8 cellular contexts compared by ENCODE assay signal in the genomic region with DNA sequence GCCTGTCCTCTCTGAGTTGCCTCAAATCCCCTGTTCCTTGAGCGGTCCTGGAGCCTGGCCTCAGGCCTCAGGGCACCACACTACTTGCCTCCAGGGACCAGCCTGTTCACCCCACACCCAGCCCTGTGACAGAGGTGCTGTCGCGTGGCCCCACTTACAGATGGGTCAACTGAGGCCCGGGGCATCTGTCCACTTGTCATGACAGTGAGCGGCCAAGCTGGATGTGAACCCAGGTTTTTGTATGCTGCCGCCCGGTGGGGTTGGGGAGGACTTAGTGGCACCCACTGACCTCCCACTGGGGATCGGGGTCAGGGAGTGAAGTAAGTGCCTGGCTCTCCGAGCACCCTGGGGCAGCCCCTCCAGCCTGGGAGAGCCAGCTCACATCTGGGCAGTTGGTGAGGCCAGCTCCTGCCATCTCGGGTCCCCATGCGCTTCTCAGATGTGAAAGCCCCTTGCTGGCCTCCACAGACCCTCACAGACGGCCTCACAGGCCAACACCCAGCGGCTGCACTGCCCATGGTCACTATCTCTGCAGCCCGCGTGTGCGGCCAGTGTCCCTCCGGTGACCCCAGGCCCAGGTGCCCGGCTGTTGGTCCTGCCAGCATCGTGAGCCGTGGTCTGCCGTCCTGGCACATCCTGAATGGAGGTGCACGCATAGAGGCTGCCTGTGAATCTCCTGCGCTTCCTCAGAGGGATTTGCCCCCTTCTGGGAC. TPM values are rescaled to one million over a fixed set of nuclear protein-coding genes. Genes with fewer than 3 reads are reported as not detected.
DNase-seq lines count a peak whose midpoint lies in the region; ATAC-seq and TF ChIP-seq lines count a peak whose summit lies in the region.

No MANE protein-coding gene starts in this region.

- peak overlapping the region in 1 of 2 donors; percentile 46 for H3K27ac Mint-ChIP-seq in T-cell
- H3K27ac Mint-ChIP-seq in activated T-helper 1 cell treated with anti-CD3 and anti-CD28 coated beads, Interleukin-12 subunit alpha, Interleukin-12 subunit beta, Interleukin-2, Interleukin-4 antibody, amounts not matched to agents 30 ng/mL and 10 ng/mL and 1 ng/mL, durations not matched to agents 14 hours and 24 hours and 36 hours = no peak overlapping the region

- 91 to 92% methylated on average over 20 to 23 of the region's 23 CpGs for WGBS in mesodermal cell (ENCODE audit: insufficient coverage in 2 of 2), 2 experiments
- 42 to 62% methylated on average over 15 to 20 of the region's 23 CpGs for WGBS in testis, 2 donors

- H3K36me3 Mint-ChIP-seq in T-cell = no peaks in the 10 kb centered on the region
- H3K36me3 Mint-ChIP-seq in activated T-helper 1 cell treated with anti-CD3 and anti-CD28 coated beads, Interleukin-12 subunit alpha, Interleukin-12 subunit beta, Interleukin-2, Interleukin-4 antibody, amounts not matched to agents 30 ng/mL and 10 ng/mL and 1 ng/mL, durations not matched to agents 14 hours and 24 hours and 36 hours (ENCODE audit: low read depth) = no peaks in the 10 kb centered on the region

- H3K27ac ChIP-seq in HUES48 (ENCODE audit: low read depth, low read length) (peak overlapping the region; percentile 73), coronary artery (peak overlapping the region; percentile 85 to 99), mesodermal cell (ENCODE audit: low read depth, low read length, severe bottlenecking) (peak overlapping the region; percentile 89), testis (peak overlapping the region; percentile 14 to 90)

- CTCF ChIA-PET in T-cell (lab: Charles Lee) = interaction anchor here in 1 of 2 donors (1.5 kb wide), 1 partner anchor 9 kb away, joined by 3 read pairs; the partner anchor contains the start of gene FAAP20

- no peak for TF ChIP-seq POLR2A in testis (IDR thresholded peaks at IDR 0.05)

- H3K4me1 ChIP-seq in HUES48 (ENCODE audit: control insufficient read depth, insufficient read depth, low read length) (peaks cover 9% of the 10 kb centered on the region; the same call in 1 of the 2 replicates), mesodermal cell (ENCODE audit: control insufficient read depth, insufficient read depth, low read length, poor library complexity, severe bottlenecking) (peaks cover 40% of the 10 kb centered on the region), testis (peaks cover 38% of the 10 kb centered on the region)

- H3K9me3 Mint-ChIP-seq in T-cell = no peaks in the 10 kb centered on the region
- no peaks in the 10 kb centered on the region for H3K9me3 Mint-ChIP-seq in activated T-helper 1 cell treated with anti-CD3 and anti-CD28 coated beads, Interleukin-12 subunit alpha, Interleukin-12 subunit beta, Interleukin-2, Interleukin-4 antibody, amounts not matched to agents 30 ng/mL and 10 ng/mL and 1 ng/mL, durations not matched to agents 14 hours and 24 hours and 36 hours

- no peak overlapping the region for H3K4me3 Mint-ChIP-seq in T-cell
- no peak overlapping the region for H3K4me3 Mint-ChIP-seq in activated T-helper 1 cell treated with anti-CD3 and anti-CD28 coated beads, Interleukin-12 subunit alpha, Interleukin-12 subunit beta, Interleukin-2, Interleukin-4 antibody, amounts not matched to agents 30 ng/mL and 10 ng/mL and 1 ng/mL, durations not matched to agents 14 hours and 24 hours and 36 hours

- DNase-seq in coronary artery (ENCODE audit: low spot score) = peak; percentile 80
- DNase-seq in testis = no peak
- DNase-seq in T-cell = no peak
- no peak for DNase-seq in activated T-helper 1 cell treated with anti-CD3 and anti-CD28 coated beads, Interleukin-12 subunit alpha, Interleukin-12 subunit beta, Interleukin-2, Interleukin-4 antibody, amounts not matched to agents 30 ng/mL and 10 ng/mL and 1 ng/mL, durations not matched to agents 14 hours and 24 hours and 36 hours (ENCODE audit: low spot score)
- DNase-seq in H4 (ENCODE audit: low spot score) = no peak

- no peak for TF ChIP-seq CTCF in coronary artery (IDR thresholded peaks at IDR 0.05)
- TF ChIP-seq CTCF in testis (IDR thresholded peaks at IDR 0.05) = no peak

- H3K4me3 ChIP-seq in HUES48 (ENCODE audit: low read depth, low read length) (peak overlapping the region; percentile 72), coronary artery (peak overlapping the region; percentile 81), mesodermal cell (ENCODE audit: extremely low read depth, insufficient read depth, low read length, poor library complexity, severe bottlenecking) (peak overlapping the region; percentile 44), testis (peak overlapping the region in 1 of 2 donors; percentile 44)

- H3K36me3 ChIP-seq in HUES48 (ENCODE audit: control insufficient read depth, insufficient read depth, low read length) (no peaks in the 10 kb centered on the region), mesodermal cell (ENCODE audit: control insufficient read depth, insufficient read depth, low read length) (no peaks in the 10 kb centered on the region), testis (ENCODE audit: low read depth, missing control alignments) (no peaks in the 10 kb centered on the region)

- no peak for ATAC-seq in GM19467 (IDR thresholded peaks at IDR 0.05; ENCODE audit: unreplicated experiment)
- ATAC-seq in T-cell (replicated peaks in 1 of 4) = no peak

- POLR2A ChIA-PET in T-cell (lab: Charles Lee) = no interaction called here

- H3K4me1 Mint-ChIP-seq in T-cell = peaks cover 14 to 30% (median 18%) of the 10 kb centered on the region in 3 donors
- peaks cover 14% of the 10 kb centered on the region for H3K4me1 Mint-ChIP-seq in activated T-helper 1 cell treated with anti-CD3 and anti-CD28 coated beads, Interleukin-12 subunit alpha, Interleukin-12 subunit beta, Interleukin-2, Interleukin-4 antibody, amounts not matched to agents 30 ng/mL and 10 ng/mL and 1 ng/mL, durations not matched to agents 14 hours and 24 hours and 36 hours (ENCODE audit: low read depth)

- peaks cover 7% of the 10 kb centered on the region; the same call in 1 of the 2 replicates for H3K27me3 ChIP-seq in HUES48 (ENCODE audit: control insufficient read depth, insufficient read depth, low read length)
- H3K27me3 ChIP-seq in testis = no peaks in the 10 kb centered on the region

- H3K9ac ChIP-seq in HUES48 (ENCODE audit: low read depth, low read length) = no peak overlapping the region

- H3K9me3 ChIP-seq in HUES48 (ENCODE audit: control insufficient read depth, insufficient read depth, low read length) = no peaks in the 10 kb centered on the region
- H3K9me3 ChIP-seq in mesodermal cell (ENCODE audit: control insufficient read depth, low read length) = no peaks in the 10 kb centered on the region
- H3K9me3 ChIP-seq in testis = no peaks in the 10 kb centered on the region

- intact Hi-C loops in testis (cut with DNase I; ENCODE audit: low total_unique reads) = loop anchor here (10.0 kb wide), 1 partner anchor 111 kb away; no protein-coding TSS in a partner anchor
- intact Hi-C loops in activated T-helper 1 cell treated with anti-CD3 and anti-CD28 coated beads, Interleukin-12 subunit alpha, Interleukin-12 subunit beta, Interleukin-2, Interleukin-4 antibody, amounts not matched to agents 30 ng/mL and 10 ng/mL and 1 ng/mL, durations not matched to agents 14 hours and 24 hours and 36 hours (cut with micrococcal nuclease) = loop anchor here (1.0 to 5.0 kb wide), 5 partner anchors 9 to 1568 kb away; partner anchors contain the start of genes PANK4, PRXL2B and SMIM1

- no peaks in the 10 kb centered on the region for H3K27me3 Mint-ChIP-seq in T-cell
- no peaks in the 10 kb centered on the region for H3K27me3 Mint-ChIP-seq in activated T-helper 1 cell treated with anti-CD3 and anti-CD28 coated beads, Interleukin-12 subunit alpha, Interleukin-12 subunit beta, Interleukin-2, Interleukin-4 antibody, amounts not matched to agents 30 ng/mL and 10 ng/mL and 1 ng/mL, durations not matched to agents 14 hours and 24 hours and 36 hours (ENCODE audit: insufficient read depth)

RNA-seq across cellular contexts. Expression of gene FAAP20, which starts 9.3 kb away (rescaled TPM):
- 106 TPM for polyA plus RNA-seq in mesodermal cell (2013, experiment 1 of 2)
- polyA plus RNA-seq in mesodermal cell (2013, experiment 2 of 2) = 81.5 TPM
- total RNA-seq in testis (10 to 100 TPM; 65.5 to 72.0 TPM), T-cell (10 to 100 TPM; 52.9 to 74.8 (median 68.2) TPM)
- 72.6 TPM for polyA plus RNA-seq in testis (ENCODE audit: insufficient read depth, low read depth, low replicate concordance)
- 50.3 and 50.5 TPM in 2 replicates for total RNA-seq in activated T-helper 1 cell treated with anti-CD3 and anti-CD28 coated beads, Interleukin-12 subunit alpha, Interleukin-12 subunit beta, Interleukin-2, Interleukin-4 antibody, amounts not matched to agents 30 ng/mL and 10 ng/mL and 1 ng/mL, durations not matched to agents 14 hours and 24 hours and 36 hours
- 24.5 and 28.5 TPM in 2 replicates for total RNA-seq in H4 (2014; rRNA removed; shearing (Covaris generic))

RNA-seq across cellular contexts. Expression of gene SKI, which starts 24.3 kb away (rescaled TPM):
- 38.8 TPM for polyA plus RNA-seq in mesodermal cell (2013, experiment 1 of 2)
- 30.8 TPM for polyA plus RNA-seq in mesodermal cell (2013, experiment 2 of 2)
- total RNA-seq in testis (10 to 100 TPM; 85.7 to 87.1 TPM), T-cell (100 to 1,000 TPM; 137 to 299 (median 157) TPM)
- 40.2 TPM for polyA plus RNA-seq in testis (ENCODE audit: insufficient read depth, low read depth, low replicate concordance)
- total RNA-seq in activated T-helper 1 cell treated with anti-CD3 and anti-CD28 coated beads, Interleukin-12 subunit alpha, Interleukin-12 subunit beta, Interleukin-2, Interleukin-4 antibody, amounts not matched to agents 30 ng/mL and 10 ng/mL and 1 ng/mL, durations not matched to agents 14 hours and 24 hours and 36 hours = 38.3 and 44.5 TPM in 2 replicates
- total RNA-seq in H4 (2014; rRNA removed; shearing (Covaris generic)) = 3.3 and 172 TPM in 2 replicates
